Comparison of ENCODE assay signal across 31 cellular contexts in the genomic region with DNA sequence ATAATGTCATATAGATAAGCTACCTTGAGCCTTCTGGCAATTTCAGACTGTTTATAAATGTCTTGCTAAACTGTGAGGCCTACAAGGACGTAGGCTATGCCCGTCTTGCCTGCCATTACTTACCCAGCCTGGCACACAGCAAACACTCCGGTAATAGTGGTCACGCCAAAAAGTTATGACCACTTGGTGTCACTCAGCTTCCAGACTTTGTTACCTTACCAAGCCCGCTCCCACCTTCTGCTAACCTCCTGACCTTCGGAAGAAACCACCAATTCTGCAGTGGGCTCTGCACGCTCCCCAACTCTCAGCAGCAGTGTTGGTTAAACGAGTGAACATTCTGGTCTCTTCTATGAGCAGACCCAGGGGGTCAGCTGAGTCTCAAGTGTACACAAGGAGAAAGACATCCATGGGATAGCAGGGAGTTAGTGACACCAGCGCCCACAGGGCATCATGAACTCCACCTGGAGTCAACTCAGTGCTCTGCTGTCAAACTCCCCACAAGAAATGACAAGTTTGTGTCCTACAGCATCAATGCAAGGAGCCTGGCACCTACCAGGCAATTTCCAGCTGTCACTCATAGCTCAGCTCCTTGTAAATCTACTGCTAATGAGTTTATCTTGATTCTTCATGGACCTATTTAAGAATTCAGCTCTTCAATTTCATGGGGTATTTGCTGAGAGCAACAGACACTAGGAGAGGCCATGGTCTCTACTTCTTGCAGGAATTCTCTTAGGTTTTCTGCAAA.
"Had no signal": no experiment of that assay in that cellular context is flagged by ENCODE, and none has a peak within 500 bp of the region (broad histone marks: within the 10 kb centered on the region; RNA-seq: fewer than 3 reads in every experiment).

No MANE protein-coding gene starts in this region.

- H3K4me3 Mint-ChIP-seq: activated CD4-positive, alpha-beta memory T cell treated with anti-CD3 and anti-CD28 coated beads, Interleukin-2, amount 10 ng/mL, durations not matched to agents 7 days and 5 days; activated CD4-positive, alpha-beta T cell treated with anti-CD3 and anti-CD28 coated beads, Interleukin-2, amount 10 ng/mL, durations not matched to agents 24 days and 14 days; activated T-cell treated with anti-CD3 and anti-CD28 coated beads, Interleukin-2, amount 50 U/mL, for 4 hours; activated T-helper 17 cell treated with anti-CD3 and anti-CD28 coated beads, Interleukin-2, amount 50 U/mL, for 72 hours; natural killer cell treated with Interleukin-12 subunit alpha and Interleukin-12 subunit beta and Interleukin-15 and Interleukin-18, amount 100 ng/mL, for 72 hours; T-helper 1 cell treated with Interleukin-12 subunit alpha and Interleukin-12 subunit beta and Interleukin-4 antibody, amounts not matched to agents 30 μg/mL and 1 μg/mL, for 36 hours had no signal

- H3K36me3 Mint-ChIP-seq: natural killer cell treated with Interleukin-12 subunit alpha and Interleukin-12 subunit beta and Interleukin-15 and Interleukin-18, amount 100 ng/mL, for 72 hours had no signal

- H3K27ac Mint-ChIP-seq: activated CD4-positive, alpha-beta memory T cell treated with anti-CD3 and anti-CD28 coated beads, Interleukin-2, amount 10 ng/mL, durations not matched to agents 7 days and 5 days; activated CD4-positive, alpha-beta T cell treated with anti-CD3 and anti-CD28 coated beads, Interleukin-2, amount 10 ng/mL, durations not matched to agents 24 days and 14 days; activated T-helper 17 cell treated with anti-CD3 and anti-CD28 coated beads, Interleukin-2, amount 50 U/mL, for 72 hours; natural killer cell treated with Interleukin-12 subunit alpha and Interleukin-12 subunit beta and Interleukin-15 and Interleukin-18, amount 100 ng/mL, for 72 hours; T-helper 1 cell treated with Interleukin-12 subunit alpha and Interleukin-12 subunit beta and Interleukin-4 antibody, amounts not matched to agents 30 μg/mL and 1 μg/mL, for 36 hours had no signal

- H3K4me3 ChIP-seq: esophagus muscularis mucosa, heart left ventricle, left ventricle myocardium inferior, lung, mucosa of descending colon, ovary, prostate gland, smooth muscle cell, suprapubic skin, tibial artery, upper lobe of right lung had no signal

- DNase-seq: activated CD4-positive, alpha-beta memory T cell treated with anti-CD3 and anti-CD28 coated beads, Interleukin-2, amount 10 ng/mL, durations not matched to agents 7 days and 5 days; activated CD4-positive, alpha-beta T cell treated with anti-CD3 and anti-CD28 coated beads, Interleukin-2, amount 10 ng/mL, durations not matched to agents 24 days and 14 days; activated CD4-positive, CD25-positive, alpha-beta regulatory T cell treated with anti-CD3 and anti-CD28 coated beads, Interleukin-2, amount 50 U/mL, for 72 hours; activated CD8-positive, alpha-beta memory T cell treated with anti-CD3 and anti-CD28 coated beads, Interleukin-2, amount 50 U/mL, for 48 hours; activated gamma-delta T cell treated with Interleukin-2 at 50 U/mL for 16 hours; activated naive CD4-positive, alpha-beta T cell treated with anti-CD3 and anti-CD28 coated beads, Interleukin-2, amount 50 U/mL, for 16 hours; activated T-cell treated with anti-CD3 and anti-CD28 coated beads, Interleukin-2, amount 50 U/mL, for 4 hours; amniotic stem cell; foreskin keratinocyte; heart left ventricle; islet precursor cell; left ventricle myocardium inferior; mucosa of descending colon; ovary; retina; stimulated activated CD4-positive, alpha-beta T cell treated with anti-CD3 and anti-CD28 coated beads, Interleukin-1b, Interleukin-23, amount 100 ng/mL, for 48 hours; stimulated activated CD4-positive, alpha-beta T cell treated with anti-CD3 and anti-CD28 coated beads, Interleukin-4, amount 100 ng/mL, for 4 hours; stimulated activated CD8-positive, alpha-beta memory T cell treated with anti-CD3 and anti-CD28 coated beads, Interleukin-4, amount 100 ng/mL, for 48 hours; stimulated activated naive CD4-positive, alpha-beta T cell; T1000; tibial artery; upper lobe of right lung had no signal

- ATAC-seq: activated T-cell treated with anti-CD3 and anti-CD28 coated beads, Interleukin-2, amount 50 U/mL, for 4 hours; activated T-helper 17 cell treated with anti-CD3 and anti-CD28 coated beads, Interleukin-2, amount 50 U/mL, for 72 hours; foreskin keratinocyte; mucosa of descending colon; upper lobe of right lung had no signal

- H3K27me3 Mint-ChIP-seq: activated T-helper 17 cell treated with anti-CD3 and anti-CD28 coated beads, Interleukin-2, amount 50 U/mL, for 72 hours had no signal

- FAIRE-seq: astrocyte had no signal

- H3K9me3 Mint-ChIP-seq: activated CD4-positive, alpha-beta memory T cell treated with anti-CD3 and anti-CD28 coated beads, Interleukin-2, amount 10 ng/mL, durations not matched to agents 7 days and 5 days; activated CD4-positive, alpha-beta T cell treated with anti-CD3 and anti-CD28 coated beads, Interleukin-2, amount 10 ng/mL, durations not matched to agents 24 days and 14 days; activated T-cell treated with anti-CD3 and anti-CD28 coated beads, Interleukin-2, amount 50 U/mL, for 4 hours; activated T-helper 17 cell treated with anti-CD3 and anti-CD28 coated beads, Interleukin-2, amount 50 U/mL, for 72 hours; natural killer cell treated with Interleukin-12 subunit alpha and Interleukin-12 subunit beta and Interleukin-15 and Interleukin-18, amount 100 ng/mL, for 72 hours; T-helper 1 cell treated with Interleukin-12 subunit alpha and Interleukin-12 subunit beta and Interleukin-4 antibody, amounts not matched to agents 30 μg/mL and 1 μg/mL, for 36 hours had no signal

- H3K4me1 ChIP-seq: foreskin keratinocyte, suprapubic skin, tibial artery, upper lobe of right lung had no signal

- H3K4me2 ChIP-seq: smooth muscle cell had no signal

- H3K36me3 ChIP-seq: esophagus muscularis mucosa, heart left ventricle, left ventricle myocardium inferior, ovary, prostate gland, suprapubic skin, tibial artery, upper lobe of right lung had no signal

- H3K4me1 Mint-ChIP-seq: activated CD4-positive, alpha-beta memory T cell treated with anti-CD3 and anti-CD28 coated beads, Interleukin-2, amount 10 ng/mL, durations not matched to agents 7 days and 5 days; activated CD4-positive, alpha-beta T cell treated with anti-CD3 and anti-CD28 coated beads, Interleukin-2, amount 10 ng/mL, durations not matched to agents 24 days and 14 days; activated T-helper 17 cell treated with anti-CD3 and anti-CD28 coated beads, Interleukin-2, amount 50 U/mL, for 72 hours had no signal

- H3K27me3 ChIP-seq: esophagus muscularis mucosa, foreskin keratinocyte, heart left ventricle, ovary, suprapubic skin, tibial artery, upper lobe of right lung had no signal

- H3K9me3 ChIP-seq: esophagus muscularis mucosa, heart left ventricle, left ventricle myocardium inferior, mucosa of descending colon, ovary, prostate gland, suprapubic skin, tibial artery, upper lobe of right lung had no signal

- H3K27ac ChIP-seq: esophagus muscularis mucosa, foreskin keratinocyte, heart left ventricle, left ventricle myocardium inferior, ovary, prostate gland, suprapubic skin, tibial artery, upper lobe of right lung had no signal
